ENCODE assay signal across 12 cellular contexts in genomic region chr1:185438936-185439335, GRCh38.
A peak's percentile ranks its signal among the peaks of the same experiment; 100 is the strongest.
DNase-seq lines count a peak whose midpoint lies in the region; ATAC-seq and TF ChIP-seq lines count a peak whose summit lies in the region.
"Had no signal": no experiment of that assay in that cellular context is flagged by ENCODE, and none has a peak within 500 bp of the region (broad histone marks: within the 10 kb centered on the region; RNA-seq: fewer than 3 reads in every experiment).

No MANE protein-coding gene starts in this region.

- peak; percentile 2 to 51 for ATAC-seq in activated naive CD4-positive, alpha-beta T cell treated with anti-CD3 and anti-CD28 coated beads, Interleukin-2, amount 50 U/mL, for 72 hours
- peak; percentile 50 to 55 for ATAC-seq in stimulated activated naive B cell treated with anti-CD40 and anti-IgM and Interleukin-4, amounts not matched to agents 10 μg/mL and 1 μg/mL and 100 μg/mL, for 72 hours (replicated peaks)

- no peak overlapping the region for H3K4me3 ChIP-seq in sigmoid colon
- H3K4me3 ChIP-seq: mucosa of descending colon had no signal

- H3K36me3 ChIP-seq in sigmoid colon, result no peaks in the 10 kb centered on the region

- H3K36me3 Mint-ChIP-seq in activated naive CD4-positive, alpha-beta T cell treated with anti-CD3 and anti-CD28 coated beads, Interleukin-2, amount 50 U/mL, for 72 hours, result no peaks in the 10 kb centered on the region
- no peaks in the 10 kb centered on the region for H3K36me3 Mint-ChIP-seq in stimulated activated naive B cell treated with anti-CD40 and anti-IgM and Interleukin-4, amounts not matched to agents 10 μg/mL and 1 μg/mL and 100 μg/mL, for 72 hours
- H3K36me3 Mint-ChIP-seq: activated naive CD8-positive, alpha-beta T cell had no signal

- DNase-seq in activated naive CD4-positive, alpha-beta T cell treated with anti-CD3 and anti-CD28 coated beads, Interleukin-2, amount 50 U/mL, for 72 hours (ENCODE audit: low spot score in 2 of 2), result no peak
- no peak for DNase-seq in activated naive CD4-positive, alpha-beta T cell treated with Interleukin-2 at 50 U/mL for 16 hours
- DNase-seq in NAMALWA (ENCODE audit: low spot score) (peak; percentile 40), fibroblast of peridontal ligament (ENCODE audit: extremely low read depth) (peak; percentile 28), substantia nigra (lab: John Stamatoyannopoulos, UW) (no peak), sigmoid colon (no peak), NCI-H526 treated with DMSO at 0.1 percent for 48 hours (lab: John Stamatoyannopoulos, UW) (no peak)
- no peak for DNase-seq in stimulated activated naive B cell treated with anti-CD40 and anti-IgM and Interleukin-4, amounts not matched to agents 10 μg/mL and 1 μg/mL and 100 μg/mL, for 72 hours
- DNase-seq: mucosa of descending colon, RPMI8226 had no signal

- H3K4me3 Mint-ChIP-seq in stimulated activated naive B cell treated with anti-CD40 and anti-IgM and Interleukin-4, amounts not matched to agents 10 μg/mL and 1 μg/mL and 100 μg/mL, for 72 hours, result no peak overlapping the region
- H3K4me3 Mint-ChIP-seq: activated naive CD8-positive, alpha-beta T cell had no signal

- no peak for TF ChIP-seq EP300 in sigmoid colon (IDR thresholded peaks at IDR 0.05)

- peaks cover 0 to 1% of the 10 kb centered on the region in 2 donors for H3K4me1 Mint-ChIP-seq in stimulated activated naive B cell treated with anti-CD40 and anti-IgM and Interleukin-4, amounts not matched to agents 10 μg/mL and 1 μg/mL and 100 μg/mL, for 72 hours

- H3K4me1 ChIP-seq in sigmoid colon, result peaks cover 0 to 20% (median 8%) of the 10 kb centered on the region in 4 donors

- H3K27me3 Mint-ChIP-seq in stimulated activated naive B cell treated with anti-CD40 and anti-IgM and Interleukin-4, amounts not matched to agents 10 μg/mL and 1 μg/mL and 100 μg/mL, for 72 hours, result no peaks in the 10 kb centered on the region
- H3K27me3 Mint-ChIP-seq: activated naive CD8-positive, alpha-beta T cell; progenitor cell of endocrine pancreas had no signal

- intact Hi-C loops in sigmoid colon (cut with DNase I), result no loop called here

- no peak overlapping the region for H3K27ac ChIP-seq in substantia nigra (ENCODE audit: low read depth, low read length, poor library complexity, severe bottlenecking)
- H3K27ac ChIP-seq in sigmoid colon, result no peak overlapping the region

- TF ChIP-seq CTCF in sigmoid colon (IDR thresholded peaks at IDR 0.05), result no peak

- no peaks in the 10 kb centered on the region for H3K9me3 ChIP-seq in sigmoid colon
- H3K9me3 ChIP-seq: mucosa of descending colon had no signal

- no peak overlapping the region for H3K27ac Mint-ChIP-seq in activated naive CD4-positive, alpha-beta T cell treated with anti-CD3 and anti-CD28 coated beads, Interleukin-2, amount 50 U/mL, for 72 hours
- no peak overlapping the region for H3K27ac Mint-ChIP-seq in stimulated activated naive B cell treated with anti-CD40 and anti-IgM and Interleukin-4, amounts not matched to agents 10 μg/mL and 1 μg/mL and 100 μg/mL, for 72 hours
- H3K27ac Mint-ChIP-seq: activated naive CD8-positive, alpha-beta T cell; progenitor cell of endocrine pancreas had no signal

- TF ChIP-seq POLR2A in sigmoid colon (IDR thresholded peaks at IDR 0.05), result no peak

- H3K27me3 ChIP-seq in sigmoid colon, result no peaks in the 10 kb centered on the region

- H3K9me3 Mint-ChIP-seq in activated naive CD4-positive, alpha-beta T cell treated with anti-CD3 and anti-CD28 coated beads, Interleukin-2, amount 50 U/mL, for 72 hours, result no peaks in the 10 kb centered on the region
- H3K9me3 Mint-ChIP-seq in stimulated activated naive B cell treated with anti-CD40 and anti-IgM and Interleukin-4, amounts not matched to agents 10 μg/mL and 1 μg/mL and 100 μg/mL, for 72 hours, result no peaks in the 10 kb centered on the region

Comparison
In these comparisons a context has a peak if more than half of its experiments do, and no peak if none do; other contexts are left out.
1. DNase-seq: peak in NAMALWA (single experiment) and fibroblast of peridontal ligament (single experiment); none in activated naive CD4-positive, alpha-beta T cell treated with anti-CD3 and anti-CD28 coated beads, Interleukin-2, amount 50 U/mL, for 72 hours (0 of 2), activated naive CD4-positive, alpha-beta T cell treated with Interleukin-2 at 50 U/mL for 16 hours (single experiment), stimulated activated naive B cell treated with anti-CD40 and anti-IgM and Interleukin-4, amounts not matched to agents 10 μg/mL and 1 μg/mL and 100 μg/mL, for 72 hours (single experiment), substantia nigra (0 of 49), sigmoid colon (single experiment) and NCI-H526 treated with DMSO at 0.1 percent for 48 hours (single experiment).